ENCODE assay signal across 23 cellular contexts in the genomic region with DNA sequence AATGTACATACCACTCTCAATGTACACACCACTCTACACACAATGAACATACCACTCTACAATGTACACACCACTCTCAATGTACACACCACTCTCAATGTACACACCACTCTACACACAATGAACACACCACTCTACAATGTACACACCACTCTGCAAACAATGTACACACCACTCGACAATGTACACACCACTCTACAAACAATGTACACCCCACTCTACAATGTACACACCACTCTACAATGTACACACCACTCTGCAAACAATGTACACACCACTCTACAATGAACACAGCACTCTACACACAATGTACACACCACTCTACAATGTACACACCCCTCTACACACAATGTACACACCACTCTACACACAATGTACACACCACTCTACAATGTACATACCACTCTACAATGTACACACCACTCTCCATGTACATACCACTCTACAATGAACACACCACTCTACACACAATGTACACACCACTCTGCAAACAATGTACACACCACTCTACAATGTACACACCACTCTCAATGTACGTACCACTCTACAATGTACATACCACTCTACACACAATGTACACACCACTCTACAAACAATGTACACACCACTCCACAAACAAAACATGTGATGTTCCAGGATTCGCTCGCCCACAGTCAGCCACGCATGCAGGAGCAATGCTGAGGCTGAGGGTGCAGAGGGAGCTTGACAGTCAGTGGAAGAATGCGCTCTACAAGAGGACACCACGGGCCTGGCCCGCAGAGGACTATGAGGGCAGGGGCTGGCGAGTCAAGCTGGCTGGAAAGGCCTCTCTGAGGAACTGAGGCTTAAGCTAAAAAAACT.
"Had no signal": no experiment of that assay in that cellular context is flagged by ENCODE, and none has a peak within 500 bp of the region (broad histone marks: within the 10 kb centered on the region; RNA-seq: fewer than 3 reads in every experiment).

No MANE protein-coding gene starts in this region.

- H3K9me3 ChIP-seq: adrenal gland, ascending aorta, left ventricle myocardium inferior, thyroid gland had no signal

- DNase-seq: activated CD4-positive, alpha-beta memory T cell treated with anti-CD3 and anti-CD28 coated beads, Interleukin-2, amount 10 ng/mL, durations not matched to agents 7 days and 5 days; activated CD4-positive, alpha-beta T cell treated with anti-CD3 and anti-CD28 coated beads, Interleukin-2, amount 10 ng/mL, durations not matched to agents 24 days and 14 days; activated gamma-delta T cell treated with Interleukin-2 at 50 U/mL for 16 hours; activated T-cell treated with anti-CD3 and anti-CD28 coated beads, Interleukin-2, amount 50 U/mL, for 1 hour; brain microvascular endothelial cell; caudate nucleus; effector memory CD4-positive, alpha-beta T cell; foreskin keratinocyte; immature natural killer cell; left ventricle myocardium inferior; midbrain; nucleus accumbens; stimulated activated CD4-positive, alpha-beta T cell treated with anti-CD3 and anti-CD28 coated beads, Interleukin-4, amount 100 ng/mL, for 1 hour; stimulated activated naive CD4-positive, alpha-beta T cell treated with Interleukin-2 at 50 U/mL for 16 hours; T-helper 2 cell had no signal

- H3K27me3 ChIP-seq: adrenal gland, ascending aorta, brain microvascular endothelial cell, foreskin keratinocyte, hepatocyte, thyroid gland had no signal

- ATAC-seq: activated CD4-positive, CD25-positive, alpha-beta regulatory T cell treated with anti-CD3 and anti-CD28 coated beads, Interleukin-2, amount 50 U/mL, for 24 hours; foreskin keratinocyte; natural killer cell treated with Interleukin-12 subunit alpha and Interleukin-12 subunit beta and Interleukin-15 and Interleukin-18, amount 100 ng/mL, for 72 hours had no signal

- H3K27ac ChIP-seq: adrenal gland, ascending aorta, brain microvascular endothelial cell, foreskin keratinocyte, hepatocyte, left ventricle myocardium inferior, parathyroid adenoma, thyroid gland had no signal

- H3K36me3 ChIP-seq: adrenal gland, ascending aorta, brain microvascular endothelial cell, thyroid gland had no signal

- H3K4me1 ChIP-seq: foreskin keratinocyte, parathyroid adenoma had no signal

- H3K4me3 ChIP-seq: adrenal gland, ascending aorta, hepatocyte, left ventricle myocardium inferior, thyroid gland had no signal

- H3K4me2 ChIP-seq: hepatocyte had no signal

- H2AFZ ChIP-seq: hepatocyte, parathyroid adenoma had no signal

- H3K9ac ChIP-seq: parathyroid adenoma had no signal

- FAIRE-seq: colon had no signal
